Comparison of ENCODE assay signal across 1 cellular context in genomic region chr10:119270893-119271361, GRCh38.
TF ChIP-seq lines count a peak whose summit lies in the region.

No MANE protein-coding gene starts in this region.

TF ChIP-seq in HepG2, 621 proteins besides CTCF, POLR2A, EP300 and RAD21 (continued from another document and continues in another):
- TF ChIP-seq DRAP1 (CRISPR knock-in tag; IDR thresholded peaks at IDR 0.05) (no peak), KDM1A (CRISPR knock-in tag; IDR thresholded peaks at IDR 0.05) (no peak), ZNF513 (CRISPR knock-in tag; conservative IDR thresholded peaks at IDR 0.05) (no peak), ZGPAT (CRISPR knock-in tag; IDR thresholded peaks at IDR 0.05) (peak; percentile 82; the same call in 1 of the 2 replicates), ZMAT3 (CRISPR knock-in tag; conservative IDR thresholded peaks at IDR 0.05) (peak; percentile 89; the same call in 1 of the 2 replicates), RXRA (CRISPR knock-in tag; IDR thresholded peaks at IDR 0.05) (peak; percentile 72), U2AF2 (IDR thresholded peaks at IDR 0.05; ENCODE audit: low read depth, low read length) (no peak), FOXP4 (CRISPR knock-in tag; IDR thresholded peaks at IDR 0.05) (peak; percentile 72; the same call in 1 of the 2 replicates), TBP (CRISPR knock-in tag; IDR thresholded peaks at IDR 0.05) (no peak), ZNF335 (CRISPR knock-in tag; IDR thresholded peaks at IDR 0.05) (0 out of 2 replicates have a peak, but pooled peaks have one; percentile 31), TEAD3 (CRISPR knock-in tag; optimal IDR thresholded peaks at IDR 0.05; ENCODE audit: borderline replicate concordance) (no peak), ZNF224 (CRISPR knock-in tag; IDR thresholded peaks at IDR 0.05) (peak; percentile 55; the same call in 1 of the 2 replicates), SCMH1 (CRISPR knock-in tag; IDR thresholded peaks at IDR 0.05; ENCODE audit: borderline replicate concordance) (no peak), ZBTB44 (CRISPR knock-in tag; IDR thresholded peaks at IDR 0.05) (no peak), PPARG (CRISPR knock-in tag; conservative IDR thresholded peaks at IDR 0.05) (no peak; the same call in 1 of the 2 replicates), MTF1 (CRISPR knock-in tag; IDR thresholded peaks at IDR 0.05) (no peak), TRIM22 (IDR thresholded peaks at IDR 0.05) (no peak), ATF7 (IDR thresholded peaks at IDR 0.05) (no peak), ATF7 (CRISPR knock-in tag; IDR thresholded peaks at IDR 0.05) (no peak), TAF1 (CRISPR knock-in tag; IDR thresholded peaks at IDR 0.05) (peak; percentile 54), CHD4 (IDR thresholded peaks at IDR 0.05; ENCODE audit: borderline replicate concordance, low read length) (no peak), BRD4 (CRISPR knock-in tag; IDR thresholded peaks at IDR 0.05) (no peak), TSC22D2 (CRISPR knock-in tag; IDR thresholded peaks at IDR 0.05; ENCODE audit: borderline replicate concordance) (no peak), ZMYM4 (CRISPR knock-in tag; IDR thresholded peaks at IDR 0.05) (no peak), ZFP62 (CRISPR knock-in tag; IDR thresholded peaks at IDR 0.05) (no peak), ZNF562 (CRISPR knock-in tag; IDR thresholded peaks at IDR 0.05; ENCODE audit: borderline replicate concordance) (no peak), ZBTB49 (CRISPR knock-in tag; IDR thresholded peaks at IDR 0.05; ENCODE audit: borderline replicate concordance) (no peak), ZNF766 (CRISPR knock-in tag; IDR thresholded peaks at IDR 0.05; ENCODE audit: borderline replicate concordance) (peak; percentile 81), ZNF501 (CRISPR knock-in tag; IDR thresholded peaks at IDR 0.05) (no peak), POLR2G (IDR thresholded peaks at IDR 0.05; ENCODE audit: low read depth, low read length) (peak; percentile 62), CCDC6 (CRISPR knock-in tag; IDR thresholded peaks at IDR 0.05) (no peak), NFKBIZ (CRISPR knock-in tag; IDR thresholded peaks at IDR 0.05) (no peak), ZNF350 (CRISPR knock-in tag; IDR thresholded peaks at IDR 0.05; ENCODE audit: borderline replicate concordance, low read depth) (peak; percentile 73; the same call in 1 of the 2 replicates), AHR (CRISPR knock-in tag; IDR thresholded peaks at IDR 0.05) (no peak), RNF2 (conservative IDR thresholded peaks at IDR 0.05; ENCODE audit: low read depth) (no peak), DMTF1 (CRISPR knock-in tag; IDR thresholded peaks at IDR 0.05) (no peak), PATZ1 (CRISPR knock-in tag; IDR thresholded peaks at IDR 0.05) (peak; percentile 39), FOSL2 (CRISPR knock-in tag; IDR thresholded peaks at IDR 0.05) (no peak), GMEB2 (CRISPR knock-in tag; IDR thresholded peaks at IDR 0.05; ENCODE audit: low read depth) (no peak), ZFX (CRISPR knock-in tag; IDR thresholded peaks at IDR 0.05; ENCODE audit: low read depth) (peak; percentile 76), ZBTB7B (CRISPR knock-in tag; IDR thresholded peaks at IDR 0.05) (0 out of 2 replicates have a peak, but pooled peaks have one; percentile 14), SETDB1 (CRISPR knock-in tag; IDR thresholded peaks at IDR 0.05; ENCODE audit: borderline replicate concordance) (no peak), ZNF577 (CRISPR knock-in tag; IDR thresholded peaks at IDR 0.05; ENCODE audit: borderline replicate concordance, low read depth) (no peak), MXD1 (CRISPR knock-in tag; IDR thresholded peaks at IDR 0.05) (no peak), ZNF232 (CRISPR knock-in tag; IDR thresholded peaks at IDR 0.05; ENCODE audit: borderline replicate concordance) (peak; percentile 88; the same call in 1 of the 2 replicates), RCOR2 (CRISPR knock-in tag; IDR thresholded peaks at IDR 0.05) (peak; percentile 50; the same call in 1 of the 2 replicates), ZNF383 (CRISPR knock-in tag; IDR thresholded peaks at IDR 0.05; ENCODE audit: borderline replicate concordance) (no peak)
